In genomic region chr1:74502432-74502831, GRCh38 we compare ENCODE assay signal across 9 cellular contexts. TPM values are rescaled to one million over a fixed set of nuclear protein-coding genes. Genes with fewer than 3 reads are reported as not detected.
DNase-seq lines count a peak whose midpoint lies in the region; ATAC-seq, FAIRE-seq and TF ChIP-seq lines count a peak whose summit lies in the region.
"Had no signal": no experiment of that assay in that cellular context is flagged by ENCODE, and none has a peak within 500 bp of the region (broad histone marks: within the 10 kb centered on the region; RNA-seq: fewer than 3 reads in every experiment).

No MANE protein-coding gene starts in this region.

- H3K9me3 ChIP-seq in H1 (ENCODE audit: insufficient read depth in 2 of 2, low read depth in 1 of 2, low read length in 1 of 2) (no peaks in the 10 kb centered on the region), neuronal stem cell (replicated peaks in 1 of 2; ENCODE audit: control insufficient read depth in 2 of 2, insufficient read depth in 1 of 2, low read depth in 1 of 2, low read length in 2 of 2) (no peaks in the 10 kb centered on the region)

- TF ChIP-seq EP300 in H1 (IDR thresholded peaks at IDR 0.05; ENCODE audit: borderline replicate concordance in 1 of 2, low read depth in 2 of 2, low read length in 2 of 2), result no peak

- H3K36me3 ChIP-seq in H1 (ENCODE audit: control insufficient read depth in 2 of 4, insufficient read depth in 4 of 4, low read length in 3 of 4) (no peaks in the 10 kb centered on the region), neuronal stem cell (replicated peaks in 1 of 2; ENCODE audit: control insufficient read depth in 2 of 2, insufficient read depth in 2 of 2, low read length in 2 of 2) (no peaks in the 10 kb centered on the region)

- no peak for TF ChIP-seq RAD21 in H1 (IDR thresholded peaks at IDR 0.05 in 1 of 2, conservative IDR thresholded peaks at IDR 0.05 in 1 of 2; ENCODE audit: low read depth in 2 of 2, low read length in 2 of 2)

- CTCF ChIA-PET in H1 (lab: Charles Lee; ENCODE audit: partially characterized antibody), result interaction anchor here (0.9 to 3.9 kb wide), 9 partner anchors 9 to 231 kb away, joined by 3 to 66 read pairs (median 4); partner anchors contain the start of gene LRRC53

- no peaks in the 10 kb centered on the region for H3K79me2 ChIP-seq in H1 (ENCODE audit: control insufficient read depth in 1 of 2, insufficient read depth in 2 of 2, low read length in 2 of 2)

- H3K9ac ChIP-seq in H1 (replicated peaks in 1 of 4; ENCODE audit: extremely low read depth in 1 of 4, low read depth in 3 of 4, low read length in 3 of 4) (no peak overlapping the region), neuronal stem cell (ENCODE audit: low read depth, low read length, poor library complexity) (no peak overlapping the region)

- H2BK12ac ChIP-seq in H1 (ENCODE audit: low read depth, low read length) (no peak overlapping the region), neuronal stem cell (ENCODE audit: low read length) (no peak overlapping the region)

- no peaks in the 10 kb centered on the region for H3K27me3 ChIP-seq in H1 (replicated peaks in 1 of 4; ENCODE audit: control insufficient read depth in 3 of 4, extremely low read depth in 1 of 4, insufficient read depth in 3 of 4, low read length in 3 of 4)
- H3K27me3 ChIP-seq in neuronal stem cell (ENCODE audit: control insufficient read depth in 3 of 3, insufficient read depth in 3 of 3, low read depth in 1 of 3, low read length in 3 of 3), result no peaks in the 10 kb centered on the region

- no peak overlapping the region for H3K27ac ChIP-seq in H1 (ENCODE audit: low read depth, low read length)
- no peak overlapping the region for H3K27ac ChIP-seq in neuronal stem cell (replicated peaks; ENCODE audit: low read length)

- peaks cover 0 to 9% (median 2%) of the 10 kb centered on the region in 4 experiments; a peak in 2 of 7 replicates for H3K4me1 ChIP-seq in H1 (replicated peaks in 1 of 4; ENCODE audit: control insufficient read depth in 3 of 4, insufficient read depth in 4 of 4, low read length in 3 of 4)
- peaks cover 6 to 28% of the 10 kb centered on the region in 2 donors for H3K4me1 ChIP-seq in neuronal stem cell (ENCODE audit: control insufficient read depth in 2 of 2, insufficient read depth in 1 of 2, low read depth in 1 of 2, low read length in 2 of 2)

- no peak overlapping the region for H2AFZ ChIP-seq in H1 (ENCODE audit: low read length)
- H2AFZ ChIP-seq in neuronal stem cell (ENCODE audit: low read length), result no peak overlapping the region

- H2BK15ac ChIP-seq in H1 (ENCODE audit: low read length) (no peak overlapping the region), neuronal stem cell (ENCODE audit: low read length) (no peak overlapping the region)

- H3K56ac ChIP-seq in H1 (replicated peaks; ENCODE audit: insufficient read length, low read depth, low read length), result no peak overlapping the region

- H3K23ac ChIP-seq in H1 (ENCODE audit: insufficient read length), result no peak overlapping the region
- no peak overlapping the region for H3K23ac ChIP-seq in neuronal stem cell (ENCODE audit: low read depth, low read length, poor library complexity)

- DNase-seq in NAMALWA (ENCODE audit: low spot score) (peak; percentile 23), H1 (ENCODE audit: low read depth in 1 of 2, low spot score in 2 of 2) (no peak), neuronal stem cell (ENCODE audit: low spot score) (peak; percentile 54), 8988T (no peak), NCI-H2227 treated with DMSO at 0.1 percent for 48 hours (lab: John Stamatoyannopoulos, UW) (no peak), NCI-H345 (lab: John Stamatoyannopoulos, UW) (no peak)
- DNase-seq in activated CD8-positive, alpha-beta memory T cell treated with anti-CD3 and anti-CD28 coated beads for 24 hours, result no peak

- peak; percentile 42 for ATAC-seq in GM21526 (IDR thresholded peaks at IDR 0.05; ENCODE audit: low FRiP score, unreplicated experiment)

- H3K79me1 ChIP-seq in H1 (ENCODE audit: low read depth, low read length) (no peaks in the 10 kb centered on the region), neuronal stem cell (ENCODE audit: low read depth, low read length) (no peaks in the 10 kb centered on the region)

- H3K4ac ChIP-seq in H1 (replicated peaks; ENCODE audit: insufficient read length, low read depth, low read length) (no peak overlapping the region), neuronal stem cell (ENCODE audit: low read length) (no peak overlapping the region)

- H2AK5ac ChIP-seq in H1 (ENCODE audit: low read depth, low read length) (no peak overlapping the region), neuronal stem cell (ENCODE audit: low read depth, low read length) (no peak overlapping the region)

- no peak overlapping the region for H3K4me2 ChIP-seq in H1 (ENCODE audit: insufficient read depth in 1 of 2, low read depth in 2 of 2, low read length in 2 of 2)
- H3K4me2 ChIP-seq in neuronal stem cell (ENCODE audit: insufficient read depth, low read length, poor library complexity, severe bottlenecking), result no peak overlapping the region

- WGBS in H1 (ENCODE audit: extremely low coverage in 1 of 2, insufficient coverage in 1 of 2, insufficient read length in 1 of 2, insufficient replicate concordance in 2 of 2, low coverage in 1 of 2, low lambda C conversion rate in 2 of 2, missing lambda C conversion rate in 1 of 2), 2 experiments, result 67% methylated on average over 4 of the region's 4 CpGs; no CpG with 5 or more reads in 1 of the 2 experiments
- WGBS in neuronal stem cell (ENCODE audit: extremely low coverage in 2 of 2, insufficient read length in 2 of 2, insufficient replicate concordance in 1 of 2), 2 donors, result no CpG with 5 or more reads among the region's 4 CpGs

- H3K18ac ChIP-seq in H1 (ENCODE audit: extremely low read depth, low read length) (no peak overlapping the region), neuronal stem cell (ENCODE audit: low read length) (no peak overlapping the region)

- H4K91ac ChIP-seq in H1 (replicated peaks; ENCODE audit: insufficient read length, low read length) (no peak overlapping the region), neuronal stem cell (ENCODE audit: low read depth, low read length, poor library complexity) (no peak overlapping the region)

- H2BK5ac ChIP-seq in H1 (ENCODE audit: low read depth, low read length) (no peak overlapping the region), neuronal stem cell (ENCODE audit: low read length) (no peak overlapping the region)

- no peak overlapping the region for H2BK120ac ChIP-seq in H1 (replicated peaks; ENCODE audit: low read depth, low read length)
- no peak overlapping the region for H2BK120ac ChIP-seq in neuronal stem cell (ENCODE audit: low read depth, low read length)

- peak; percentile 48 for FAIRE-seq in H1 (lab: Jason Lieb, UNC)

- peaks cover 1% of the 10 kb centered on the region; the same call in 1 of the 2 replicates for H3K23me2 ChIP-seq in H1 (ENCODE audit: low read depth, low read length)

- H3K14ac ChIP-seq in H1 (ENCODE audit: insufficient read length) (no peak overlapping the region), neuronal stem cell (ENCODE audit: low read length) (no peak overlapping the region)

- POLR2A ChIA-PET in H1 (lab: Charles Lee; ENCODE audit: partially characterized antibody), result no interaction called here

- no peak overlapping the region for H3K4me3 ChIP-seq in H1 (ENCODE audit: extremely low read depth in 1 of 4, insufficient read depth in 2 of 4, low read depth in 3 of 4, low read length in 4 of 4)
- H3K4me3 ChIP-seq in neuronal stem cell (ENCODE audit: low read length in 2 of 2), result no peak overlapping the region

- H4K20me1 ChIP-seq in H1 (replicated peaks in 1 of 2; ENCODE audit: control insufficient read depth in 1 of 2, insufficient read depth in 2 of 2, low read length in 2 of 2), result no peaks in the 10 kb centered on the region

- no peak for TF ChIP-seq CTCF in H1 (IDR thresholded peaks at IDR 0.05; ENCODE audit: control extremely low read depth in 1 of 3, insufficient read depth in 1 of 3, low read depth in 1 of 3, low read length in 3 of 3)

- H4K5ac ChIP-seq in H1 (ENCODE audit: insufficient read length, low read depth, low read length), result no peak overlapping the region

- H4K8ac ChIP-seq in H1 (ENCODE audit: extremely low read depth, insufficient read depth, low read length), result no peak overlapping the region
- no peak overlapping the region for H4K8ac ChIP-seq in neuronal stem cell (ENCODE audit: low read depth, low read length)

- TF ChIP-seq POLR2A in H1 (IDR thresholded peaks at IDR 0.05; ENCODE audit: control extremely low read depth in 1 of 2, low read depth in 2 of 2, low read length in 2 of 2), result no peak

- H2BK20ac ChIP-seq in H1 (ENCODE audit: low read length), result no peak overlapping the region

TF ChIP-seq in H1, 55 proteins besides CTCF, POLR2A, EP300 and RAD21:
- TF ChIP-seq, protein P1, sequence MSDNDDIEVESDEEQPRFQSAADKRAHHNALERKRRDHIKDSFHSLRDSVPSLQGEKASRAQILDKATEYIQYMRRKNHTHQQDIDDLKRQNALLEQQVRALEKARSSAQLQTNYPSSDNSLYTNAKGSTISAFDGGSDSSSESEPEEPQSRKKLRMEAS (IDR thresholded peaks at IDR 0.05), result no peak
- TF ChIP-seq SIN3A (conservative IDR thresholded peaks at IDR 0.05 in 1 of 2, IDR thresholded peaks at IDR 0.05 in 1 of 2; ENCODE audit: low read depth in 1 of 2, low read length in 2 of 2) (peak; percentile 65 to 83; a peak in 1 of 4 replicates), MAFK (IDR thresholded peaks at IDR 0.05; ENCODE audit: low read depth, low read length) (no peak), SUZ12 (IDR thresholded peaks at IDR 0.05; ENCODE audit: low read length) (no peak), SIRT6 (IDR thresholded peaks at IDR 0.05; ENCODE audit: low read length) (no peak), TBP (IDR thresholded peaks at IDR 0.05; ENCODE audit: low read depth, low read length) (no peak), SAP30 (IDR thresholded peaks at IDR 0.05; ENCODE audit: insufficient read depth, insufficient replicate concordance, low read length) (peak; percentile 35), HDAC2 (IDR thresholded peaks at IDR 0.05; ENCODE audit: borderline replicate concordance in 1 of 2, low read depth in 2 of 2, low read length in 2 of 2) (0 out of 4 replicates have a peak, but pooled peaks of 1 of the 2 experiments have one; percentile 33)

RNA-seq across cellular contexts. Expression of gene LRRC53, which starts 10.0 kb away (rescaled TPM):
- not detected in 2 replicates for total RNA-seq in H1 (2021; fragmentation: NEBNext Ultra II Directional; extraction: Animal tissue kit (Norgen Biotek cat#: 25700))
- not detected in 2 replicates for polyA plus RNA-seq in H1 (2011; rRNA removed)
- polyA plus RNA-seq in H1 (2011; cell fraction: cytosol; rRNA removed), result not detected
- not detected for polyA plus RNA-seq in H1 (2011; cell fraction: nucleus; rRNA removed)
- not detected in 4 replicates for polyA plus RNA-seq in H1 (2012, experiment 1 of 2)
- not detected for polyA plus RNA-seq in H1 (2012, experiment 2 of 2)
- polyA plus RNA-seq in H1 (2013, experiment 1 of 2), result not detected
- not detected for polyA plus RNA-seq in H1 (2013, experiment 2 of 2)
- not detected in 2 replicates for polyA minus RNA-seq in H1 (2011; rRNA and poly(A)+ RNA removed)
- not detected for polyA minus RNA-seq in H1 (2011; cell fraction: cytosol; rRNA and poly(A)+ RNA removed)
- not detected for polyA minus RNA-seq in H1 (2011; cell fraction: nucleus; rRNA and poly(A)+ RNA removed)
- polyA plus RNA-seq in neuronal stem cell (2013, experiment 1 of 2), result not detected
- not detected for polyA plus RNA-seq in neuronal stem cell (2013, experiment 2 of 2)
- total RNA-seq: T-helper 1 cell treated with Interleukin-12 subunit alpha and Interleukin-12 subunit beta and Interleukin-4 antibody, amounts not matched to agents 30 ng/mL and 1 ng/mL, for 36 hours had no signal

Comparison
In these comparisons a context has a peak if more than half of its experiments do, and no peak if none do; other contexts are left out.
1. DNase-seq: peak in NAMALWA (single experiment) and neuronal stem cell (single experiment); none in H1 (0 of 2), 8988T (single experiment), NCI-H2227 treated with DMSO at 0.1 percent for 48 hours (single experiment), NCI-H345 (single experiment) and activated CD8-positive, alpha-beta memory T cell treated with anti-CD3 and anti-CD28 coated beads for 24 hours (single experiment).